Comparison of ENCODE assay signal across 8 cellular contexts in genomic region chr2:172556284-172557033, GRCh38. TPM values are rescaled to one million over a fixed set of nuclear protein-coding genes. Genes with fewer than 3 reads are reported as not detected.
DNase-seq lines count a peak whose midpoint lies in the region; ATAC-seq, FAIRE-seq and TF ChIP-seq lines count a peak whose summit lies in the region.

No MANE protein-coding gene starts in this region.

- H3K9me3 ChIP-seq in cardiac muscle cell (ENCODE audit: low read depth) (no peaks in the 10 kb centered on the region), prostate gland (no peaks in the 10 kb centered on the region)

- H3K4me3 Mint-ChIP-seq in activated naive CD4-positive, alpha-beta T cell treated with anti-CD3 and anti-CD28 coated beads, Interleukin-2, amount 50 U/mL, for 24 hours, result peak overlapping the region; percentile 96

- peak; percentile 70 for ATAC-seq in GM21529 (IDR thresholded peaks at IDR 0.05; ENCODE audit: unreplicated experiment)

- peaks cover 10% of the 10 kb centered on the region for H3K36me3 Mint-ChIP-seq in activated naive CD4-positive, alpha-beta T cell treated with anti-CD3 and anti-CD28 coated beads, Interleukin-2, amount 50 U/mL, for 24 hours

- H3K4me3 ChIP-seq in cardiac muscle cell, result peak overlapping the region; percentile 99
- H3K4me3 ChIP-seq in prostate gland, result peak overlapping the region; percentile 71 to 84

- FAIRE-seq in urothelium cell line (lab: Jason Lieb, UNC), result no peak

- TF ChIP-seq POLR2A in prostate gland (IDR thresholded peaks at IDR 0.05), result no peak

- peaks cover 62% of the 10 kb centered on the region for H3K4me1 Mint-ChIP-seq in activated naive CD4-positive, alpha-beta T cell treated with anti-CD3 and anti-CD28 coated beads, Interleukin-2, amount 50 U/mL, for 24 hours

- H3K27ac Mint-ChIP-seq in activated naive CD4-positive, alpha-beta T cell treated with anti-CD3 and anti-CD28 coated beads, Interleukin-2, amount 50 U/mL, for 24 hours, result peak overlapping the region; percentile 98

- no peaks in the 10 kb centered on the region for H3K27me3 ChIP-seq in cardiac muscle cell
- H3K27me3 ChIP-seq in prostate gland (replicated peaks; ENCODE audit: insufficient read depth), result no peaks in the 10 kb centered on the region

- WGBS in prostate gland, result 3% methylated on average over 51 of the region's 52 CpGs

- peak; percentile 71 for DNase-seq in Daoy (ENCODE audit: low read depth)
- DNase-seq in HuH-7 (ENCODE audit: low spot score), result peak; percentile 61
- DNase-seq in SK-N-DZ (ENCODE audit: low spot score), result peak; percentile 63
- peak; percentile 66 to 84 for DNase-seq in cardiac muscle cell (ENCODE audit: low read depth in 1 of 2, low spot score in 1 of 2)
- DNase-seq in prostate gland (ENCODE audit: low spot score), result peak; percentile 45
- DNase-seq in urothelium cell line (ENCODE audit: low spot score), result peak; percentile 71

- H3K36me3 ChIP-seq in cardiac muscle cell (no peaks in the 10 kb centered on the region), prostate gland (no peaks in the 10 kb centered on the region)

- H3K27me3 Mint-ChIP-seq in activated naive CD4-positive, alpha-beta T cell treated with anti-CD3 and anti-CD28 coated beads, Interleukin-2, amount 50 U/mL, for 24 hours, result no peaks in the 10 kb centered on the region

- TF ChIP-seq CTCF in cardiac muscle cell (IDR thresholded peaks at IDR 0.05; ENCODE audit: low read depth, low read length) (no peak), prostate gland (IDR thresholded peaks at IDR 0.05) (no peak)

- peaks cover 40% of the 10 kb centered on the region for H3K4me1 ChIP-seq in cardiac muscle cell (ENCODE audit: low read depth)
- H3K4me1 ChIP-seq in prostate gland (replicated peaks), result no peaks in the 10 kb centered on the region

- intact Hi-C loops in prostate gland (cut with DNase I), result no loop called here

- no peaks in the 10 kb centered on the region for H3K9me3 Mint-ChIP-seq in activated naive CD4-positive, alpha-beta T cell treated with anti-CD3 and anti-CD28 coated beads, Interleukin-2, amount 50 U/mL, for 24 hours

- H3K27ac ChIP-seq in cardiac muscle cell (peak overlapping the region; percentile 94), prostate gland (peak overlapping the region; percentile 88 to 90)

RNA-seq across cellular contexts. Expression of gene PDK1, which starts 0.6 kb away (rescaled TPM):
- total RNA-seq in Daoy (2014; rRNA removed; shearing (Covaris generic)), result 9.3 and 14.9 TPM in 2 replicates
- polyA plus RNA-seq in SK-N-DZ (2014; cell fraction: cytosol; rRNA removed), result 40.8 and 46.4 TPM in 2 replicates
- 27.9 and 30.0 TPM in 2 replicates for polyA plus RNA-seq in SK-N-DZ (2014; cell fraction: nucleus; rRNA removed)
- total RNA-seq in cardiac muscle cell (619 and 1,005 TPM in 2 replicates), prostate gland (10 to 100 TPM in 1 of 2 donors, 1 to 10 TPM in 1; 6.2 to 14.4 TPM)
- polyA plus RNA-seq in cardiac muscle cell, result 383 and 432 TPM in 2 replicates

Comparison
In these comparisons a context has a peak if more than half of its experiments do, and no peak if none do; other contexts are left out.
1. Peak in every context shown above with its lines: DNase-seq, ATAC-seq, H3K4me3 ChIP-seq and H3K27ac ChIP-seq.
2. RNA of gene PDK1, which starts 0.6 kb away (total RNA-seq): 619 to 1,005 TPM in cardiac muscle cell; 6.2 to 14.4 TPM in prostate gland and 9.3 to 14.9 TPM in Daoy; every median in the first group is over 10 times any median in the second.